8 cellular contexts compared by ENCODE assay signal in genomic region chr7:99437946-99438572, GRCh38. TPM values are rescaled to one million over a fixed set of nuclear protein-coding genes. Genes with fewer than 3 reads are reported as not detected.
A peak's percentile ranks its signal among the peaks of the same experiment; 100 is the strongest.
DNase-seq lines count a peak whose midpoint lies in the region; ATAC-seq and TF ChIP-seq lines count a peak whose summit lies in the region.

No MANE protein-coding gene starts in this region.

- peaks cover 69% of the 10 kb centered on the region for H3K79me2 ChIP-seq in mammary epithelial cell (ENCODE audit: insufficient read depth, low read length)
- H3K79me2 ChIP-seq in mesendoderm (ENCODE audit: control insufficient read depth, insufficient read depth, low read length) = peaks cover 30% of the 10 kb centered on the region

- H2BK120ac ChIP-seq in mesendoderm (ENCODE audit: low read depth, low read length) = no peak overlapping the region

- no peak for ATAC-seq in GM18870 (IDR thresholded peaks at IDR 0.05; ENCODE audit: unreplicated experiment)

- no peak overlapping the region for H4K5ac ChIP-seq in mesendoderm (ENCODE audit: low read length)

- H3K4me1 ChIP-seq in HUES64 (ENCODE audit: insufficient read depth, low read length) (peaks cover 5% of the 10 kb centered on the region; the same call in 1 of the 2 replicates), mammary epithelial cell (ENCODE audit: insufficient read depth, low read length) (peaks cover 18% of the 10 kb centered on the region), mesendoderm (ENCODE audit: control insufficient read depth, low read depth, low read length) (no peaks in the 10 kb centered on the region)

- no peak overlapping the region for H2AK5ac ChIP-seq in mesendoderm (ENCODE audit: low read length)

- H3K9me3 ChIP-seq in HUES64 (ENCODE audit: insufficient read depth, low read depth, low read length) = no peaks in the 10 kb centered on the region
- H3K9me3 ChIP-seq in mammary epithelial cell (replicated peaks; ENCODE audit: insufficient read depth, low read length) = no peaks in the 10 kb centered on the region

- in situ Hi-C loops in mammary epithelial cell (cut with MboI; ENCODE audit: low sequenced_read_pairs in 2 of 2) = no loop called here

- intact Hi-C loops in mammary epithelial cell (cut with micrococcal nuclease) = no loop called here

- H3K4me3 ChIP-seq in GM12864 (ENCODE audit: low read depth, low read length) (peak overlapping the region; percentile 99), HUES64 (ENCODE audit: low read length) (peak overlapping the region; percentile 75), mammary epithelial cell (replicated peaks in 1 of 3; ENCODE audit: insufficient read depth in 1 of 3, low read depth in 2 of 3, low read length in 3 of 3) (peak overlapping the region; percentile 85 to 96 (median 90)), mesendoderm (ENCODE audit: low read length) (peak overlapping the region; percentile 55)

- WGBS in HUES64 = 18% methylated on average over 17 of the region's 20 CpGs
- WGBS in mammary epithelial cell (ENCODE audit: low coverage, missing lambda C conversion rate) = 15% methylated on average over 12 of the region's 20 CpGs
- WGBS in mesendoderm (ENCODE audit: extremely low coverage, insufficient coverage, low lambda C conversion rate) = no CpG with 5 or more reads among the region's 20 CpGs

- H3K36me3 ChIP-seq in HUES64 (ENCODE audit: insufficient read depth, low read length) = peaks cover 47% of the 10 kb centered on the region
- peaks cover 6% of the 10 kb centered on the region for H3K36me3 ChIP-seq in mammary epithelial cell (ENCODE audit: insufficient read depth, low read length)
- H3K36me3 ChIP-seq in mesendoderm (ENCODE audit: control insufficient read depth, insufficient read depth, low read length) = peaks cover 6% of the 10 kb centered on the region

- no TSS peak for BruUV-seq in mammary epithelial cell (replicated peaks; lab: Mats Ljungman, UMichigan)

- H3K27me3 ChIP-seq in HUES64 (ENCODE audit: insufficient read depth, low read length) (no peaks in the 10 kb centered on the region), mammary epithelial cell (ENCODE audit: insufficient read depth, low read length) (no peaks in the 10 kb centered on the region), mesendoderm (ENCODE audit: insufficient read depth, low read length, poor library complexity) (no peaks in the 10 kb centered on the region)

- dilution Hi-C loops in mammary epithelial cell (cut with HindIII; ENCODE audit: low sequenced_read_pairs) = no loop called here

- no peak for TF ChIP-seq CTCF in GM12864 (IDR thresholded peaks at IDR 0.05; ENCODE audit: low read depth, low read length, missing control alignments)
- TF ChIP-seq CTCF in mammary epithelial cell (conservative IDR thresholded peaks at IDR 0.05 in 1 of 2, IDR thresholded peaks at IDR 0.05 in 1 of 2; ENCODE audit: extremely low read depth in 1 of 2, insufficient read depth in 1 of 2, low read depth in 1 of 2, low read length in 2 of 2) = no peak

- no peak overlapping the region for H3K23ac ChIP-seq in mesendoderm (ENCODE audit: low read length)

- H3K79me1 ChIP-seq in mesendoderm (ENCODE audit: low read length) = peaks cover 21% of the 10 kb centered on the region

- DNase-seq in GM12864 (ENCODE audit: low read depth) = no peak
- DNase-seq in mammary epithelial cell = no peak
- no peak for DNase-seq in mesendoderm
- DNase-seq in NCI-H1048 (lab: John Stamatoyannopoulos, UW) = no peak
- no peak for DNase-seq in DMS153 treated with DMSO at 0.1 percent for 48 hours (lab: John Stamatoyannopoulos, UW; ENCODE audit: unreplicated experiment)
- no peak for DNase-seq in NCI-H1436 (lab: John Stamatoyannopoulos, UW)

- no peak overlapping the region for H2BK5ac ChIP-seq in mesendoderm (ENCODE audit: low read length)

- no peak overlapping the region for H3K4ac ChIP-seq in mesendoderm (ENCODE audit: low read depth, low read length)

- H3K18ac ChIP-seq in mesendoderm (ENCODE audit: low read length) = peak overlapping the region; percentile 22

- H3K9ac ChIP-seq in HUES64 (ENCODE audit: low read depth, low read length) (peak overlapping the region; percentile 93), mammary epithelial cell (ENCODE audit: insufficient read depth, low read length) (peak overlapping the region; percentile 61), mesendoderm (ENCODE audit: low read length) (peak overlapping the region; percentile 74)

- H3K56ac ChIP-seq in mesendoderm (ENCODE audit: low read length) = peak overlapping the region; percentile 98

- peak overlapping the region; percentile 96 for H2AFZ ChIP-seq in mammary epithelial cell (ENCODE audit: low read depth, low read length)

- CTCF ChIA-PET in mammary epithelial cell (lab: Charles Lee; ENCODE audit: low non-redundant PET) = interaction anchor here (0.6 kb wide), 1 partner anchor 19 kb away, joined by 3 read pairs; no protein-coding TSS in a partner anchor

- H3K4me2 ChIP-seq in mammary epithelial cell (ENCODE audit: insufficient read depth, low read depth, low read length) (peak overlapping the region; percentile 88), mesendoderm (ENCODE audit: low read length) (peak overlapping the region; percentile 64)

- no peaks in the 10 kb centered on the region for H4K20me1 ChIP-seq in mammary epithelial cell (ENCODE audit: insufficient read depth, low read length)

- H4K8ac ChIP-seq in mesendoderm (ENCODE audit: low read depth, low read length) = no peak overlapping the region

- H3K27ac ChIP-seq in HUES64 (ENCODE audit: low read depth, low read length) (peak overlapping the region; percentile 96), mammary epithelial cell (ENCODE audit: insufficient read depth, low read depth, low read length) (peak overlapping the region; percentile 55), mesendoderm (ENCODE audit: low read depth, low read length) (no peak overlapping the region)

- no peak overlapping the region for H2BK15ac ChIP-seq in mesendoderm (replicated peaks; ENCODE audit: low read depth)

RNA-seq across cellular contexts. Expression of gene PTCD1, which starts 0.5 kb away (rescaled TPM):
- polyA plus RNA-seq in HUES64 (2013, experiment 1 of 2) = 4.4 TPM
- polyA plus RNA-seq in HUES64 (2013, experiment 2 of 2) = 5.2 TPM
- 1 to 10 TPM; 7.0 to 7.2 TPM for total RNA-seq in mammary epithelial cell
- 5.2 TPM for polyA plus RNA-seq in mammary epithelial cell
- 31.8 TPM for polyA minus RNA-seq in mammary epithelial cell
- 5.1 TPM for polyA plus RNA-seq in mesendoderm (2013, experiment 1 of 2)
- 5.0 TPM for polyA plus RNA-seq in mesendoderm (2013, experiment 2 of 2)

RNA-seq across cellular contexts. Expression of gene CPSF4, which starts 0.7 kb away (rescaled TPM):
- polyA plus RNA-seq in HUES64 (2013, experiment 1 of 2) = 64.6 TPM
- polyA plus RNA-seq in HUES64 (2013, experiment 2 of 2) = 66.4 TPM
- 100 to 1,000 TPM in 1 of 2 donors, 10 to 100 TPM in 1; 60.4 to 107 TPM for total RNA-seq in mammary epithelial cell
- 28.8 TPM for polyA plus RNA-seq in mammary epithelial cell
- polyA minus RNA-seq in mammary epithelial cell = 38.8 TPM
- 50.6 TPM for polyA plus RNA-seq in mesendoderm (2013, experiment 1 of 2)
- polyA plus RNA-seq in mesendoderm (2013, experiment 2 of 2) = 49.2 TPM

RNA-seq across cellular contexts. Expression of gene ATP5MF, which starts 27.9 kb away (rescaled TPM):
- 509 TPM for polyA plus RNA-seq in HUES64 (2013, experiment 1 of 2)
- polyA plus RNA-seq in HUES64 (2013, experiment 2 of 2) = 519 TPM
- total RNA-seq in mammary epithelial cell = 100 to 1,000 TPM; 356 to 381 TPM
- 3,651 TPM for polyA plus RNA-seq in mammary epithelial cell
- polyA minus RNA-seq in mammary epithelial cell = 191 TPM
- 661 TPM for polyA plus RNA-seq in mesendoderm (2013, experiment 1 of 2)
- 678 TPM for polyA plus RNA-seq in mesendoderm (2013, experiment 2 of 2)

RNA-seq across cellular contexts. Expression of gene BUD31, which starts 29.3 kb away (rescaled TPM):
- polyA plus RNA-seq in HUES64 (2013, experiment 1 of 2) = 94.5 TPM
- 102 TPM for polyA plus RNA-seq in HUES64 (2013, experiment 2 of 2)
- 100 to 1,000 TPM in 1 of 2 donors, 10 to 100 TPM in 1; 52.3 to 140 TPM for total RNA-seq in mammary epithelial cell
- polyA plus RNA-seq in mammary epithelial cell = 59.9 TPM
- 26.9 TPM for polyA minus RNA-seq in mammary epithelial cell
- 150 TPM for polyA plus RNA-seq in mesendoderm (2013, experiment 1 of 2)
- polyA plus RNA-seq in mesendoderm (2013, experiment 2 of 2) = 161 TPM

RNA-seq across cellular contexts. Expression of gene PDAP1, which starts 29.7 kb away (rescaled TPM):
- polyA plus RNA-seq in HUES64 (2013, experiment 1 of 2) = 131 TPM
- 147 TPM for polyA plus RNA-seq in HUES64 (2013, experiment 2 of 2)
- 100 to 1,000 TPM in 1 of 2 donors, 10 to 100 TPM in 1; 23.0 to 182 TPM for total RNA-seq in mammary epithelial cell
- polyA plus RNA-seq in mammary epithelial cell = 60.9 TPM
- polyA minus RNA-seq in mammary epithelial cell = 30.6 TPM
- polyA plus RNA-seq in mesendoderm (2013, experiment 1 of 2) = 160 TPM
- polyA plus RNA-seq in mesendoderm (2013, experiment 2 of 2) = 164 TPM
